In genomic region chr6:154733610-154734379, GRCh38 we compare ENCODE assay signal across 8 cellular contexts. TPM values are rescaled to one million over a fixed set of nuclear protein-coding genes. Genes with fewer than 3 reads are reported as not detected.
DNase-seq lines count a peak whose midpoint lies in the region; ATAC-seq, FAIRE-seq and TF ChIP-seq lines count a peak whose summit lies in the region.

No MANE protein-coding gene starts in this region.

- H3K27me3 Mint-ChIP-seq in activated naive CD8-positive, alpha-beta T cell treated with anti-CD3 and anti-CD28 coated beads, Interleukin-2, amount 50 U/mL, for 24 hours = no peaks in the 10 kb centered on the region

- H3K9me3 Mint-ChIP-seq in activated naive CD8-positive, alpha-beta T cell treated with anti-CD3 and anti-CD28 coated beads, Interleukin-2, amount 50 U/mL, for 24 hours = no peaks in the 10 kb centered on the region

- H3K9me3 ChIP-seq in SU-DHL-6 (ENCODE audit: insufficient read depth, low read length) (no peaks in the 10 kb centered on the region), cardiac muscle cell (ENCODE audit: low read depth) (no peaks in the 10 kb centered on the region), pancreas (no peaks in the 10 kb centered on the region), tibial artery (no peaks in the 10 kb centered on the region)

- ATAC-seq in HG02763 (IDR thresholded peaks at IDR 0.05; ENCODE audit: unreplicated experiment) (peak; percentile 73), pancreas (peak; percentile 91 to 97 (median 93))
- ATAC-seq in activated naive CD8-positive, alpha-beta T cell treated with anti-CD3 and anti-CD28 coated beads, Interleukin-2, amount 50 U/mL, for 24 hours = peak; percentile 86

- peak overlapping the region; percentile 55 for H2AFZ ChIP-seq in SU-DHL-6 (ENCODE audit: low read depth, low read length, severe bottlenecking)

- peak overlapping the region; percentile 61 for H3K4me3 ChIP-seq in GM12875 (ENCODE audit: low read depth, low read length)
- H3K4me3 ChIP-seq in SU-DHL-6 (ENCODE audit: insufficient read depth, low read length, poor library complexity, severe bottlenecking) = peak overlapping the region; percentile 93
- H3K4me3 ChIP-seq in cardiac muscle cell = peak overlapping the region; percentile 92
- peak overlapping the region; percentile 97 to 100 (median 100) for H3K4me3 ChIP-seq in pancreas
- H3K4me3 ChIP-seq in tibial artery = peak overlapping the region; percentile 82 to 97

- peaks cover 16% of the 10 kb centered on the region for H3K36me3 Mint-ChIP-seq in activated naive CD8-positive, alpha-beta T cell treated with anti-CD3 and anti-CD28 coated beads, Interleukin-2, amount 50 U/mL, for 24 hours (ENCODE audit: low read depth)

- H3K4me1 Mint-ChIP-seq in activated naive CD8-positive, alpha-beta T cell treated with anti-CD3 and anti-CD28 coated beads, Interleukin-2, amount 50 U/mL, for 24 hours = peaks cover 52% of the 10 kb centered on the region

- peak overlapping the region; percentile 72 for H3K4me2 ChIP-seq in SU-DHL-6 (ENCODE audit: low read depth, low read length, poor library complexity, severe bottlenecking)

- H3K27ac ChIP-seq in SU-DHL-6 (ENCODE audit: low read depth, low read length) = peak overlapping the region; percentile 85
- peak overlapping the region; percentile 100 for H3K27ac ChIP-seq in cardiac muscle cell
- peak overlapping the region; percentile 99 to 100 (median 100) for H3K27ac ChIP-seq in pancreas
- H3K27ac ChIP-seq in tibial artery = peak overlapping the region; percentile 95 to 99

- peak overlapping the region; percentile 89 for H3K4me3 Mint-ChIP-seq in activated naive CD8-positive, alpha-beta T cell treated with anti-CD3 and anti-CD28 coated beads, Interleukin-2, amount 50 U/mL, for 24 hours

- 0 out of 2 replicates have a peak, but pooled peaks cover 17% of the 10 kb centered on the region for H4K20me1 ChIP-seq in SU-DHL-6 (ENCODE audit: low read depth, low read length)

- H3K79me2 ChIP-seq in SU-DHL-6 (ENCODE audit: insufficient read depth, low read length) = peaks cover 52% of the 10 kb centered on the region

- no peaks in the 10 kb centered on the region for H3K9me2 ChIP-seq in SU-DHL-6 (replicated peaks; ENCODE audit: insufficient read depth, low read length)

- peak overlapping the region; percentile 87 for H3K27ac Mint-ChIP-seq in activated naive CD8-positive, alpha-beta T cell treated with anti-CD3 and anti-CD28 coated beads, Interleukin-2, amount 50 U/mL, for 24 hours

- 0 out of 2 replicates have a peak, but pooled peaks have one; percentile 20 for TF ChIP-seq CTCF in GM12875 (IDR thresholded peaks at IDR 0.05; ENCODE audit: borderline replicate concordance, insufficient read depth, low read depth, low read length)
- no peak for TF ChIP-seq CTCF in SU-DHL-6 (IDR thresholded peaks at IDR 0.05; ENCODE audit: insufficient read depth, low read length, poor library complexity, severe bottlenecking)
- no peak for TF ChIP-seq CTCF in cardiac muscle cell (IDR thresholded peaks at IDR 0.05; ENCODE audit: low read depth, low read length)
- TF ChIP-seq CTCF in pancreas (IDR thresholded peaks at IDR 0.05) = no peak
- peak in 1 of 2 experiments; percentile 40 for TF ChIP-seq CTCF in tibial artery (IDR thresholded peaks at IDR 0.05)

- H3K4me1 ChIP-seq in cardiac muscle cell (ENCODE audit: low read depth) (peaks cover 13% of the 10 kb centered on the region), pancreas (peaks cover 14 to 43% (median 23%) of the 10 kb centered on the region in 3 donors), tibial artery (peaks cover 0 to 56% (median 40%) of the 10 kb centered on the region in 4 donors)

- intact Hi-C loops in pancreas (cut with DNase I) (no loop called here), tibial artery (cut with DNase I; ENCODE audit: low total_unique reads) (loop anchor here (5.0 kb wide), 1 partner anchor 69 kb away; no protein-coding TSS in a partner anchor)

- H3K27me3 ChIP-seq in SU-DHL-6 (ENCODE audit: low read length) (no peaks in the 10 kb centered on the region), cardiac muscle cell (no peaks in the 10 kb centered on the region), pancreas (no peaks in the 10 kb centered on the region), tibial artery (no peaks in the 10 kb centered on the region)

- whole genome bisulfite sequencing in pancreas, 2 donors = 1% methylated on average over 49 to 73 of the region's 73 CpGs

- no peak for FAIRE-seq in pancreas (lab: Jason Lieb, UNC)

- H3K9ac ChIP-seq in SU-DHL-6 (ENCODE audit: low read length) = peak overlapping the region; percentile 97

- peak; percentile 89 to 99 (median 98) for DNase-seq in NCI-H1417 (lab: John Stamatoyannopoulos, UW)
- DNase-seq in activated naive CD8-positive, alpha-beta T cell treated with anti-CD3 and anti-CD28 coated beads, Interleukin-2, amount 50 U/mL, for 24 hours = peak; percentile 90
- peak; percentile 98 for DNase-seq in cardiac muscle cell (ENCODE audit: low read depth in 1 of 2, low spot score in 1 of 2)
- DNase-seq in pancreas = peak; percentile 92 to 98 (median 96)
- peak; percentile 96 to 98 for DNase-seq in tibial artery

- H3K36me3 ChIP-seq in SU-DHL-6 (ENCODE audit: low read length) (no peaks in the 10 kb centered on the region), cardiac muscle cell (no peaks in the 10 kb centered on the region), pancreas (no peaks in the 10 kb centered on the region), tibial artery (no peaks in the 10 kb centered on the region)

- H3F3A ChIP-seq in SU-DHL-6 (ENCODE audit: insufficient read depth) = peaks cover 14% of the 10 kb centered on the region

RNA-seq across cellular contexts. Expression of gene SCAF8, which starts 0.6 kb away (rescaled TPM):
- total RNA-seq in cardiac muscle cell (28.0 and 42.0 TPM in 2 replicates), pancreas (10 to 100 TPM; 15.2 to 25.4 (median 18.2) TPM)
- polyA plus RNA-seq in cardiac muscle cell (16.0 and 18.9 TPM in 2 replicates), pancreas (10 to 100 TPM in 1 of 2 donors, 1 to 10 TPM in 1; 8.3 to 10.2 TPM)

Comparison
In these comparisons a context has a peak if more than half of its experiments do, and no peak if none do; other contexts are left out.
1. Peak in every context shown above with its lines: DNase-seq, ATAC-seq, H3K4me3 ChIP-seq and H3K27ac ChIP-seq.